Comparison of ENCODE assay signal across 1 cellular context in genomic region chr3:172009736-172010254, GRCh38.
TF ChIP-seq lines count a peak whose summit lies in the region.

No MANE protein-coding gene starts in this region.

TF ChIP-seq in K562, 482 proteins besides CTCF, POLR2A, EP300 and RAD21 (continued from another document):
- TF ChIP-seq PML (IDR thresholded peaks at IDR 0.05; ENCODE audit: low read length) (no peak), NONO (IDR thresholded peaks at IDR 0.05; ENCODE audit: low read depth in 2 of 2, low read length in 1 of 2) (no peak), SAP30 (IDR thresholded peaks at IDR 0.05; ENCODE audit: borderline replicate concordance, insufficient read depth, low read depth, low read length, poor library complexity, severe bottlenecking) (no peak), ESRRB (CRISPR knock-in tag; IDR thresholded peaks at IDR 0.05; ENCODE audit: borderline replicate concordance) (no peak)
